ENCODE assay signal across 9 cellular contexts in the genomic region with DNA sequence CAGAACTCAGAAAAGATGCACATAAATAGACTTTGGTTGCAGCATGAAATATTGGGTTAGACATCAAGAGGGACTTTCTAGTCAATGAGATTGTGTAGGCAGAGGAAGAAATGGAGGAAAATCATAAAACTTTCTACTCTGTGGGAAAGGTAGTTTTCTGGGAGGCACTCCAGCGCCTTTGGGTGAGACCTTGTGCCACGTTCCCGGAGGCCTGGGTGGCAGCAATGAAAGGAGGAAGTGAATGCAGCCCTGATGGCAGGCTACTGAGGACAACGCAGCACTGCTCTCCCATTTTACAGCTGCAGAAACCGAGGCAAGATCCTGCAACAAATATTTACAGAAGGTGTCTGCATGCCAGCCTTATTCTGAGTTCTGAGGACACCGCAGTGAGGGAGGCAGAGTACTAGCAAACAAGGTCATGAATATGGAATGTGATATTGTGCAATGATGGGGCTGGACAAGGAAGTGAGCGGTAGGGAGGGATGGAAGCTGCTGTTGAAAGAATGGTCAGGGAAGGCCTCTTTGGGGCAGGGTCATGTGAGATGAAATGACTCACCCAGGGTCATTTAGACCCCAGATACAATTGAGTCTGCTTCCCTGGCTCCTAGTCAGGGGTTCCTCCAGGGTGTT.
A peak's percentile ranks its signal among the peaks of the same experiment; 100 is the strongest.
DNase-seq lines count a peak whose midpoint lies in the region; ATAC-seq, FAIRE-seq and TF ChIP-seq lines count a peak whose summit lies in the region.
"Had no signal": no experiment of that assay in that cellular context is flagged by ENCODE, and none has a peak within 500 bp of the region (broad histone marks: within the 10 kb centered on the region; RNA-seq: fewer than 3 reads in every experiment).

No MANE protein-coding gene starts in this region.

- CTCF ChIA-PET in K562 (lab: Yijun Ruan, JAX; ENCODE audit: low intra/inter-chr PET ratio) = no interaction called here

- H3K9ac ChIP-seq in K562 (ENCODE audit: insufficient read depth in 1 of 2, low read depth in 2 of 2, low read length in 2 of 2) = no peak overlapping the region

- H3K4me2 ChIP-seq in K562 (ENCODE audit: insufficient read depth, low read length) = no peak overlapping the region

- no peak for TF ChIP-seq POLR2A in heart left ventricle (IDR thresholded peaks at IDR 0.05)
- TF ChIP-seq POLR2A in K562 (conservative IDR thresholded peaks at IDR 0.05) = no peak
- TF ChIP-seq POLR2A in vagina (IDR thresholded peaks at IDR 0.05) = no peak

- no peak for TF ChIP-seq RAD21 in K562 (CRISPR knock-in tag; conservative IDR thresholded peaks at IDR 0.05 in 1 of 2, IDR thresholded peaks at IDR 0.05 in 1 of 2)

- intact Hi-C loops in left ventricle myocardium superior (cut with micrococcal nuclease) (no loop called here), heart left ventricle (cut with DNase I) (no loop called here), K562 (cut with micrococcal nuclease) (no loop called here), vagina (cut with DNase I) (no loop called here)

- TF ChIP-seq EP300 in K562 (IDR thresholded peaks at IDR 0.05; ENCODE audit: low read length) = no peak

- no peaks in the 10 kb centered on the region for H4K20me1 ChIP-seq in K562 (replicated peaks; ENCODE audit: control insufficient read depth, insufficient read depth, low read length)

- WGBS in heart left ventricle, 4 donors = 81 to 86% (median 84%) methylated on average over 7 of the region's 7 CpGs
- 4% methylated on average over 7 of the region's 7 CpGs for WGBS in K562 (ENCODE audit: insufficient coverage, low coverage, missing lambda C conversion rate)

- H3K4me1 ChIP-seq in heart left ventricle (no peaks in the 10 kb centered on the region), K562 (replicated peaks in 1 of 2; ENCODE audit: control insufficient read depth in 2 of 2, insufficient read depth in 2 of 2, low read length in 2 of 2) (no peaks in the 10 kb centered on the region), vagina (peaks cover 26% of the 10 kb centered on the region)

- H3K36me3 ChIP-seq in heart left ventricle = no peaks in the 10 kb centered on the region
- H3K36me3 ChIP-seq in K562 (ENCODE audit: control insufficient read depth, insufficient read depth, low read length) = no peaks in the 10 kb centered on the region
- no peaks in the 10 kb centered on the region for H3K36me3 ChIP-seq in vagina
- H3K36me3 ChIP-seq: cardiac muscle cell had no signal

- H2AFZ ChIP-seq in K562 (ENCODE audit: low read depth, low read length) = no peak overlapping the region

- DNase-seq in left ventricle myocardium superior (no peak), heart left ventricle (no peak), K562 (ENCODE audit: extremely low read depth in 1 of 4, low spot score in 3 of 4) (no peak), left lobe of liver (ENCODE audit: low spot score) (no peak), vagina (ENCODE audit: extremely low spot score in 2 of 2) (no peak), GM19238 (ENCODE audit: insufficient read length, low spot score) (no peak)
- DNase-seq in effector CD8-positive, alpha-beta T cell (lab: John Stamatoyannopoulos, UW) = no peak

- H3K9me3 ChIP-seq in heart left ventricle (no peaks in the 10 kb centered on the region), K562 (replicated peaks; ENCODE audit: control insufficient read depth, insufficient read depth, low read depth, low read length) (no peaks in the 10 kb centered on the region), vagina (no peaks in the 10 kb centered on the region)

- no peaks in the 10 kb centered on the region for H3K9me1 ChIP-seq in K562 (ENCODE audit: control insufficient read depth, insufficient read depth, low read length)

- H3K27me3 ChIP-seq in heart left ventricle (peaks cover 0 to 31% (median 0%) of the 10 kb centered on the region in 9 donors), K562 (ENCODE audit: control insufficient read depth in 2 of 2, insufficient read depth in 2 of 2, low read length in 2 of 2) (peaks cover 4 to 5% of the 10 kb centered on the region in 2 experiments; a peak in 2 of 5 replicates), vagina (no peaks in the 10 kb centered on the region)
- H3K27me3 ChIP-seq: cardiac muscle cell had no signal

- peak overlapping the region in 1 of 12 donors; percentile 82 for H3K27ac ChIP-seq in heart left ventricle
- H3K27ac ChIP-seq in K562 (ENCODE audit: extremely low read depth, low read depth, low read length) = no peak overlapping the region
- peak overlapping the region; percentile 88 for H3K27ac ChIP-seq in vagina
- H3K27ac ChIP-seq: cardiac muscle cell had no signal

- TF ChIP-seq CTCF in heart left ventricle (IDR thresholded peaks at IDR 0.05) = no peak
- no peak for TF ChIP-seq CTCF in K562 (IDR thresholded peaks at IDR 0.05 in 2 of 3, conservative IDR thresholded peaks at IDR 0.05 in 1 of 3; ENCODE audit: insufficient read depth in 2 of 3, low read depth in 1 of 3, low read length in 3 of 3)
- no peak for TF ChIP-seq CTCF in vagina (IDR thresholded peaks at IDR 0.05)

- no TSS peak for BruUV-seq in K562 (replicated peaks; lab: Mats Ljungman, UMichigan)

- ATAC-seq in left ventricle myocardium superior = peak; percentile 22
- ATAC-seq in heart left ventricle = no peak
- ATAC-seq in K562 = no peak
- peak; percentile 84 for ATAC-seq in left lobe of liver
- ATAC-seq in HG02938 (IDR thresholded peaks at IDR 0.05; ENCODE audit: unreplicated experiment) = no peak

- POLR2A ChIA-PET in K562 (lab: Yijun Ruan, JAX) = interaction anchor here (0.6 kb wide), 1 partner anchor 108 kb away, joined by 4 read pairs; no protein-coding TSS in a partner anchor

- H3K4me3 ChIP-seq in heart left ventricle (no peak overlapping the region), K562 (no peak overlapping the region), vagina (no peak overlapping the region)
- H3K4me3 ChIP-seq: cardiac muscle cell had no signal

- FAIRE-seq in K562 (lab: Jason Lieb, UNC) = no peak

- H3K79me2 ChIP-seq in K562 (ENCODE audit: control insufficient read depth, insufficient read depth, low read length) = no peaks in the 10 kb centered on the region

- in situ Hi-C loops in K562 (cut with MboI) = no loop called here

TF ChIP-seq in K562, 482 proteins besides CTCF, POLR2A, EP300 and RAD21:
- 0 out of 2 replicates have a peak, but pooled peaks have one; percentile 16 for TF ChIP-seq CEBPG (CRISPR knock-in tag; IDR thresholded peaks at IDR 0.05)
- TF ChIP-seq CEBPG (tag; conservative IDR thresholded peaks at IDR 0.05 in 1 of 2, IDR thresholded peaks at IDR 0.05 in 1 of 2) = peak; percentile 85 to 86
- 0 out of 2 replicates have a peak, but pooled peaks have one; percentile 22 for TF ChIP-seq FOSL1 (tag; conservative IDR thresholded peaks at IDR 0.05)
- TF ChIP-seq, protein P1, sequence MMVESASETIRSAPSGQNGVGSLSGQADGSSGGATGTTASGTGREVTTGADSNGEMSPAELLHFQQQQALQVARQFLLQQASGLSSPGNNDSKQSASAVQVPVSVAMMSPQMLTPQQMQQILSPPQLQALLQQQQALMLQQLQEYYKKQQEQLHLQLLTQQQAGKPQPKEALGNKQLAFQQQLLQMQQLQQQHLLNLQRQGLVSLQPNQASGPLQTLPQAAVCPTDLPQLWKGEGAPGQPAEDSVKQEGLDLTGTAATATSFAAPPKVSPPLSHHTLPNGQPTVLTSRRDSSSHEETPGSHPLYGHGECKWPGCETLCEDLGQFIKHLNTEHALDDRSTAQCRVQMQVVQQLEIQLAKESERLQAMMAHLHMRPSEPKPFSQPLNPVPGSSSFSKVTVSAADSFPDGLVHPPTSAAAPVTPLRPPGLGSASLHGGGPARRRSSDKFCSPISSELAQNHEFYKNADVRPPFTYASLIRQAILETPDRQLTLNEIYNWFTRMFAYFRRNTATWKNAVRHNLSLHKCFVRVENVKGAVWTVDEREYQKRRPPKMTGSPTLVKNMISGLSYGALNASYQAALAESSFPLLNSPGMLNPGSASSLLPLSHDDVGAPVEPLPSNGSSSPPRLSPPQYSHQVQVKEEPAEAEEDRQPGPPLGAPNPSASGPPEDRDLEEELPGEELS (CRISPR knock-in tag; IDR thresholded peaks at IDR 0.05; ENCODE audit: borderline replicate concordance) = no peak
- TF ChIP-seq RBM17 (IDR thresholded peaks at IDR 0.05; ENCODE audit: borderline replicate concordance, low read depth, low read length) = no peak
- peak; percentile 39 for TF ChIP-seq RBM25 (IDR thresholded peaks at IDR 0.05; ENCODE audit: low read depth, low read length, severe bottlenecking)
- TF ChIP-seq ZNF507 (tag; conservative IDR thresholded peaks at IDR 0.05) = no peak
- TF ChIP-seq HNRNPUL1 (IDR thresholded peaks at IDR 0.05; ENCODE audit: low read length) = no peak
- peak; percentile 87 for TF ChIP-seq CEBPB (tag; IDR thresholded peaks at IDR 0.05)

Comparison
In these comparisons a context has a peak if more than half of its experiments do, and no peak if none do; other contexts are left out.
1. ATAC-seq: peak in left ventricle myocardium superior (single experiment) and left lobe of liver (single experiment); none in heart left ventricle (0 of 4), K562 (single experiment) and HG02938 (single experiment).